8 cellular contexts compared by ENCODE assay signal in genomic region chr1:202315576-202316168, GRCh38. TPM values are rescaled to one million over a fixed set of nuclear protein-coding genes. Genes with fewer than 3 reads are reported as not detected.
DNase-seq lines count a peak whose midpoint lies in the region; ATAC-seq and TF ChIP-seq lines count a peak whose summit lies in the region.

No MANE protein-coding gene starts in this region.

- TF ChIP-seq RAD21 in Ishikawa (IDR thresholded peaks at IDR 0.05; ENCODE audit: low read depth) = peak; percentile 100

- H3K9ac ChIP-seq in OCI-LY3 (ENCODE audit: low read length) = no peak overlapping the region

- H3K9me3 Mint-ChIP-seq in naive B cell = no peaks in the 10 kb centered on the region

- peak overlapping the region in 1 of 8 donors; percentile 18 for H3K4me3 Mint-ChIP-seq in naive B cell

- H2AFZ ChIP-seq in OCI-LY3 (ENCODE audit: low read depth, low read length) = no peak overlapping the region

- no peaks in the 10 kb centered on the region for H3K36me3 Mint-ChIP-seq in naive B cell

- no peaks in the 10 kb centered on the region for H3K9me3 ChIP-seq in OCI-LY3 (ENCODE audit: insufficient read depth, low read length)

- TF ChIP-seq POLR2A in erythroblast (IDR thresholded peaks at IDR 0.05; ENCODE audit: low read length) = no peak

- peaks cover 26 to 30% (median 30%) of the 10 kb centered on the region in 3 donors for H3K27me3 Mint-ChIP-seq in naive B cell

- no peaks in the 10 kb centered on the region for H3K79me2 ChIP-seq in OCI-LY3 (ENCODE audit: low read length)

- H4K20me1 ChIP-seq in OCI-LY3 (ENCODE audit: insufficient read depth, low read length) = no peaks in the 10 kb centered on the region

- peak overlapping the region in 1 of 6 donors; percentile 68 for H3K27ac Mint-ChIP-seq in naive B cell

- peak; percentile 98 for TF ChIP-seq CTCF in OCI-LY3 (IDR thresholded peaks at IDR 0.05; ENCODE audit: low read depth, low read length)

- peak; percentile 69 to 87 for ATAC-seq in naive B cell (ENCODE audit: low read depth in 2 of 2)
- ATAC-seq in HG02970 (IDR thresholded peaks at IDR 0.05; ENCODE audit: low FRiP score, unreplicated experiment) = no peak

- no peak for TF ChIP-seq EP300 in Ishikawa (IDR thresholded peaks at IDR 0.05; ENCODE audit: borderline replicate concordance)

- no peak overlapping the region for H3K27ac ChIP-seq in OCI-LY3 (ENCODE audit: low read length)

- H3K27me3 ChIP-seq in OCI-LY3 (ENCODE audit: low read depth, low read length) = peaks cover 20% of the 10 kb centered on the region

- H3K4me2 ChIP-seq in OCI-LY3 (ENCODE audit: low read length) = no peak overlapping the region

- DNase-seq in ELR (ENCODE audit: low read depth) (peak; percentile 75), erythroblast (lab: John Stamatoyannopoulos, UW) (peak; percentile 58 to 76), naive B cell (peak; percentile 52)
- peak; percentile 85 for DNase-seq in activated CD8-positive, alpha-beta memory T cell treated with anti-CD3 and anti-CD28 coated beads, Interleukin-2, amount 50 U/mL, for 48 hours
- peak; percentile 46 to 53 for DNase-seq in stimulated activated CD8-positive, alpha-beta memory T cell treated with anti-CD3 and anti-CD28 coated beads, Interleukin-7, amount 100 ng/mL, for 4 hours (ENCODE audit: low read depth in 2 of 2)

- H3K4me3 ChIP-seq in OCI-LY3 (ENCODE audit: low read length) = no peak overlapping the region

- H3K36me3 ChIP-seq in OCI-LY3 (replicated peaks; ENCODE audit: low read depth, low read length) = no peaks in the 10 kb centered on the region

- no peaks in the 10 kb centered on the region for H3K4me1 ChIP-seq in OCI-LY3 (ENCODE audit: low read length)

- H3K4me1 Mint-ChIP-seq in naive B cell = no peaks in the 10 kb centered on the region

TF ChIP-seq in Ishikawa, 13 proteins besides CTCF, POLR2A, EP300 and RAD21:
- TF ChIP-seq TCF12 (IDR thresholded peaks at IDR 0.05; ENCODE audit: low read depth) = no peak
- TF ChIP-seq, protein P1, sequence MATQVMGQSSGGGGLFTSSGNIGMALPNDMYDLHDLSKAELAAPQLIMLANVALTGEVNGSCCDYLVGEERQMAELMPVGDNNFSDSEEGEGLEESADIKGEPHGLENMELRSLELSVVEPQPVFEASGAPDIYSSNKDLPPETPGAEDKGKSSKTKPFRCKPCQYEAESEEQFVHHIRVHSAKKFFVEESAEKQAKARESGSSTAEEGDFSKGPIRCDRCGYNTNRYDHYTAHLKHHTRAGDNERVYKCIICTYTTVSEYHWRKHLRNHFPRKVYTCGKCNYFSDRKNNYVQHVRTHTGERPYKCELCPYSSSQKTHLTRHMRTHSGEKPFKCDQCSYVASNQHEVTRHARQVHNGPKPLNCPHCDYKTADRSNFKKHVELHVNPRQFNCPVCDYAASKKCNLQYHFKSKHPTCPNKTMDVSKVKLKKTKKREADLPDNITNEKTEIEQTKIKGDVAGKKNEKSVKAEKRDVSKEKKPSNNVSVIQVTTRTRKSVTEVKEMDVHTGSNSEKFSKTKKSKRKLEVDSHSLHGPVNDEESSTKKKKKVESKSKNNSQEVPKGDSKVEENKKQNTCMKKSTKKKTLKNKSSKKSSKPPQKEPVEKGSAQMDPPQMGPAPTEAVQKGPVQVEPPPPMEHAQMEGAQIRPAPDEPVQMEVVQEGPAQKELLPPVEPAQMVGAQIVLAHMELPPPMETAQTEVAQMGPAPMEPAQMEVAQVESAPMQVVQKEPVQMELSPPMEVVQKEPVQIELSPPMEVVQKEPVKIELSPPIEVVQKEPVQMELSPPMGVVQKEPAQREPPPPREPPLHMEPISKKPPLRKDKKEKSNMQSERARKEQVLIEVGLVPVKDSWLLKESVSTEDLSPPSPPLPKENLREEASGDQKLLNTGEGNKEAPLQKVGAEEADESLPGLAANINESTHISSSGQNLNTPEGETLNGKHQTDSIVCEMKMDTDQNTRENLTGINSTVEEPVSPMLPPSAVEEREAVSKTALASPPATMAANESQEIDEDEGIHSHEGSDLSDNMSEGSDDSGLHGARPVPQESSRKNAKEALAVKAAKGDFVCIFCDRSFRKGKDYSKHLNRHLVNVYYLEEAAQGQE (IDR thresholded peaks at IDR 0.05; ENCODE audit: low read depth) = no peak
- TF ChIP-seq ZBTB7A (IDR thresholded peaks at IDR 0.05; ENCODE audit: low read depth) = no peak
- TF ChIP-seq NFIC (IDR thresholded peaks at IDR 0.05) = no peak
- no peak for TF ChIP-seq EGR1 (IDR thresholded peaks at IDR 0.05)
- TF ChIP-seq, protein P2, sequence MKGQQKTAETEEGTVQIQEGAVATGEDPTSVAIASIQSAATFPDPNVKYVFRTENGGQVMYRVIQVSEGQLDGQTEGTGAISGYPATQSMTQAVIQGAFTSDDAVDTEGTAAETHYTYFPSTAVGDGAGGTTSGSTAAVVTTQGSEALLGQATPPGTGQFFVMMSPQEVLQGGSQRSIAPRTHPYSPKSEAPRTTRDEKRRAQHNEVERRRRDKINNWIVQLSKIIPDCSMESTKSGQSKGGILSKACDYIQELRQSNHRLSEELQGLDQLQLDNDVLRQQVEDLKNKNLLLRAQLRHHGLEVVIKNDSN (IDR thresholded peaks at IDR 0.05) = no peak
- no peak for TF ChIP-seq FOXM1 (IDR thresholded peaks at IDR 0.05; ENCODE audit: borderline replicate concordance, low read depth)
- TF ChIP-seq TEAD4 (IDR thresholded peaks at IDR 0.05) = no peak
- no peak for TF ChIP-seq YY1 (IDR thresholded peaks at IDR 0.05; ENCODE audit: low read depth)
- no peak for TF ChIP-seq TAF1 (IDR thresholded peaks at IDR 0.05; ENCODE audit: low read depth)
- TF ChIP-seq MAX (IDR thresholded peaks at IDR 0.05) = no peak
- TF ChIP-seq CREB1 (IDR thresholded peaks at IDR 0.05; ENCODE audit: low read depth) = no peak
- no peak for TF ChIP-seq CEBPB (IDR thresholded peaks at IDR 0.05)

RNA-seq across cellular contexts. Expression of gene UBE2T, which starts 26.1 kb away (rescaled TPM):
- polyA plus RNA-seq in naive B cell (ENCODE audit: low read depth in 6 of 6) = 10 to 100 TPM in 3 of 6 donors, 1 to 10 TPM in 3; 4.6 to 11.2 (median 9.3) TPM

RNA-seq across cellular contexts. Expression of gene PPP1R12B, which starts 32.8 kb away (rescaled TPM):
- polyA plus RNA-seq in naive B cell (ENCODE audit: low read depth in 6 of 6) = 10 to 100 TPM in 1 of 6 donors, 1 to 10 TPM in 4, not detected in 1; 2.3 to 13.5 (median 6.6) TPM
